Comparison of ENCODE assay signal across 27 cellular contexts in genomic region chr5:8719797-8720196, GRCh38.
"Had no signal": no experiment of that assay in that cellular context is flagged by ENCODE, and none has a peak within 500 bp of the region (broad histone marks: within the 10 kb centered on the region; RNA-seq: fewer than 3 reads in every experiment).

No MANE protein-coding gene starts in this region.

- H3K4me1 ChIP-seq: neural progenitor cell, parathyroid adenoma, psoas muscle, spleen, stomach, thyroid gland, tibial nerve, upper lobe of left lung had no signal

- H3K27ac ChIP-seq: neural progenitor cell, ovary, parathyroid adenoma, psoas muscle, skin epidermis, spleen, stomach, thoracic aorta, thyroid gland, tibial nerve, upper lobe of left lung had no signal

- H2AFZ ChIP-seq: neural progenitor cell, parathyroid adenoma had no signal

- DNase-seq: naive thymus-derived CD4-positive, alpha-beta T cell; natural killer cell; occipital lobe; ovary; posterior cingulate gyrus; psoas muscle; right cardiac atrium; spleen; stimulated activated CD4-positive, alpha-beta T cell treated with anti-CD3 and anti-CD28 coated beads, Interleukin-12 subunit alpha, Interleukin-12 subunit beta, amount 100 ng/mL, for 4 hours; stimulated activated CD4-positive, alpha-beta T cell treated with anti-CD3 and anti-CD28 coated beads, Interleukin-1b, Interleukin-23, amount 100 ng/mL, for 48 hours; stimulated activated CD4-positive, alpha-beta T cell treated with anti-CD3 and anti-CD28 coated beads, Interleukin-4, amount 100 ng/mL, for 1 hour; stimulated activated CD4-positive, alpha-beta T cell treated with anti-CD3 and anti-CD28 coated beads, Interleukin-4, amount 100 ng/mL, for 4 hours; stimulated activated CD8-positive, alpha-beta memory T cell treated with anti-CD3 and anti-CD28 coated beads, Interleukin-4, amount 100 ng/mL, for 48 hours; stimulated activated naive CD4-positive, alpha-beta T cell; stomach; thyroid gland; trophoblast cell; upper lobe of left lung had no signal

- ATAC-seq: naive thymus-derived CD4-positive, alpha-beta T cell; natural killer cell; psoas muscle; right cardiac atrium; sciatic nerve; stimulated activated memory B cell treated with anti-CD40 and anti-IgM and Interleukin-4, amounts not matched to agents 10 μg/mL and 1 μg/mL and 100 μg/mL, for 72 hours had no signal

- H3K79me2 ChIP-seq: parathyroid adenoma had no signal

- H3K9ac ChIP-seq: neural progenitor cell, parathyroid adenoma had no signal

- H3K4me3 ChIP-seq: neural progenitor cell, ovary, psoas muscle, skin epidermis, smooth muscle cell, spleen, stomach, thoracic aorta, thyroid gland, tibial nerve, upper lobe of left lung had no signal

- FAIRE-seq: urothelium cell line had no signal

- H3K9me3 ChIP-seq: ovary, psoas muscle, thoracic aorta, thyroid gland, tibial nerve, upper lobe of left lung had no signal

- H3K36me3 ChIP-seq: neural progenitor cell, ovary, spleen, stomach, thoracic aorta, thyroid gland, tibial nerve, upper lobe of left lung had no signal

- H3K4me2 ChIP-seq: neural progenitor cell, smooth muscle cell had no signal

- H3K27me3 ChIP-seq: neural progenitor cell, ovary, spleen, stomach, thyroid gland, tibial nerve, upper lobe of left lung had no signal
